18 cellular contexts compared by ENCODE assay signal in genomic region chr18:76783786-76784484, GRCh38. TPM values are rescaled to one million over a fixed set of nuclear protein-coding genes. Genes with fewer than 3 reads are reported as not detected.
DNase-seq lines count a peak whose midpoint lies in the region; ATAC-seq, FAIRE-seq and TF ChIP-seq lines count a peak whose summit lies in the region.
"Had no signal": no experiment of that assay in that cellular context is flagged by ENCODE, and none has a peak within 500 bp of the region (broad histone marks: within the 10 kb centered on the region; RNA-seq: fewer than 3 reads in every experiment).

No MANE protein-coding gene starts in this region.

- intact Hi-C loops in activated CD4-positive, alpha-beta T cell treated with anti-CD3 and anti-CD28 coated beads for 36 hours (cut with DNase I, micrococcal nuclease) = no loop called here

- no peaks in the 10 kb centered on the region for H3K36me3 Mint-ChIP-seq in activated CD4-positive, alpha-beta T cell treated with anti-CD3 and anti-CD28 coated beads for 36 hours (ENCODE audit: low read depth)
- H3K36me3 Mint-ChIP-seq: CD4-positive, CD25-positive, alpha-beta regulatory T cell; CD8-positive, alpha-beta memory T cell had no signal

- no peak overlapping the region for H4K91ac ChIP-seq in neuronal stem cell (ENCODE audit: low read depth, low read length, poor library complexity)

- POLR2A ChIA-PET in activated CD4-positive, alpha-beta T cell treated with anti-CD3 and anti-CD28 coated beads for 36 hours (lab: Charles Lee) = no interaction called here

- H3K36me3 ChIP-seq in RWPE2 (ENCODE audit: low read depth) (no peaks in the 10 kb centered on the region), neuronal stem cell (replicated peaks in 1 of 2; ENCODE audit: control insufficient read depth in 2 of 2, insufficient read depth in 2 of 2, low read length in 2 of 2) (no peaks in the 10 kb centered on the region)
- H3K36me3 ChIP-seq: BE2C had no signal

- H3K27ac Mint-ChIP-seq in activated CD4-positive, alpha-beta T cell treated with anti-CD3 and anti-CD28 coated beads for 36 hours = no peak overlapping the region
- H3K27ac Mint-ChIP-seq: CD4-positive, CD25-positive, alpha-beta regulatory T cell; CD8-positive, alpha-beta memory T cell; H9 had no signal

- no peak overlapping the region for H2BK15ac ChIP-seq in neuronal stem cell (ENCODE audit: low read length)

- H2BK12ac ChIP-seq in neuronal stem cell (ENCODE audit: low read length) = no peak overlapping the region

- peaks cover 11% of the 10 kb centered on the region for H3K27me3 Mint-ChIP-seq in activated CD4-positive, alpha-beta T cell treated with anti-CD3 and anti-CD28 coated beads for 36 hours

- FAIRE-seq in HTR-8/SVneo (lab: Jason Lieb, UNC) = peak; percentile 44
- FAIRE-seq: A204.1, GM12878 had no signal

- H3K4me2 ChIP-seq in neuronal stem cell (ENCODE audit: insufficient read depth, low read length, poor library complexity, severe bottlenecking) = no peak overlapping the region

- H3K9me3 ChIP-seq in RWPE2 (ENCODE audit: severe bottlenecking) (no peaks in the 10 kb centered on the region), neuronal stem cell (replicated peaks in 1 of 2; ENCODE audit: control insufficient read depth in 2 of 2, insufficient read depth in 1 of 2, low read depth in 1 of 2, low read length in 2 of 2) (peaks cover 0 to 2% of the 10 kb centered on the region in 2 donors)
- H3K9me3 ChIP-seq: BE2C had no signal

- H3K18ac ChIP-seq in neuronal stem cell (ENCODE audit: low read length) = no peak overlapping the region

- no peak overlapping the region for H2AFZ ChIP-seq in neuronal stem cell (ENCODE audit: low read length)

- no peak overlapping the region for H3K23ac ChIP-seq in neuronal stem cell (ENCODE audit: low read depth, low read length, poor library complexity)

- no peak for TF ChIP-seq CTCF in RWPE2 (IDR thresholded peaks at IDR 0.05; ENCODE audit: poor library complexity, severe bottlenecking)

- no peak overlapping the region for H2BK120ac ChIP-seq in neuronal stem cell (ENCODE audit: low read depth, low read length)

- no peaks in the 10 kb centered on the region for H3K4me1 ChIP-seq in RWPE2 (ENCODE audit: insufficient read depth, poor library complexity, severe bottlenecking)
- H3K4me1 ChIP-seq in neuronal stem cell (ENCODE audit: control insufficient read depth in 2 of 2, insufficient read depth in 1 of 2, low read depth in 1 of 2, low read length in 2 of 2) = no peaks in the 10 kb centered on the region
- H3K4me1 ChIP-seq: BE2C had no signal

- H3K27me3 ChIP-seq in RWPE2 (ENCODE audit: insufficient read depth, poor library complexity, severe bottlenecking) (peaks cover 5% of the 10 kb centered on the region), neuronal stem cell (ENCODE audit: control insufficient read depth in 3 of 3, insufficient read depth in 3 of 3, low read depth in 1 of 3, low read length in 3 of 3) (no peaks in the 10 kb centered on the region)
- H3K27me3 ChIP-seq: BE2C had no signal

- H3K4ac ChIP-seq in neuronal stem cell (ENCODE audit: low read length) = no peak overlapping the region

- 0 out of 3 replicates have a peak, but pooled peaks have one; percentile 25 for ATAC-seq in RWPE2 (ENCODE audit: low read depth)
- no peak for ATAC-seq in left lobe of liver
- no peak for ATAC-seq in activated CD4-positive, alpha-beta T cell treated with anti-CD3 and anti-CD28 coated beads for 36 hours
- ATAC-seq: GM12878 had no signal

- H3K4me1 Mint-ChIP-seq in activated CD4-positive, alpha-beta T cell treated with anti-CD3 and anti-CD28 coated beads for 36 hours = peaks cover 8% of the 10 kb centered on the region

- no peaks in the 10 kb centered on the region for H3K9me3 Mint-ChIP-seq in activated CD4-positive, alpha-beta T cell treated with anti-CD3 and anti-CD28 coated beads for 36 hours (ENCODE audit: low read depth)
- H3K9me3 Mint-ChIP-seq: CD4-positive, CD25-positive, alpha-beta regulatory T cell; CD8-positive, alpha-beta memory T cell had no signal

- no peaks in the 10 kb centered on the region for H3K79me1 ChIP-seq in neuronal stem cell (ENCODE audit: low read depth, low read length)

- no CpG with 5 or more reads among the region's 29 CpGs for WGBS in neuronal stem cell (ENCODE audit: extremely low coverage in 2 of 2, insufficient read length in 2 of 2, insufficient replicate concordance in 1 of 2), 2 donors

- H3K4me3 ChIP-seq in RWPE2 (ENCODE audit: severe bottlenecking) (no peak overlapping the region), neuronal stem cell (ENCODE audit: low read length in 2 of 2) (no peak overlapping the region)
- H3K4me3 ChIP-seq: GM12878 had no signal

- H3K4me3 Mint-ChIP-seq in activated CD4-positive, alpha-beta T cell treated with anti-CD3 and anti-CD28 coated beads for 36 hours = no peak overlapping the region
- H3K4me3 Mint-ChIP-seq: CD4-positive, CD25-positive, alpha-beta regulatory T cell; CD8-positive, alpha-beta memory T cell; H9 had no signal

- H2BK5ac ChIP-seq in neuronal stem cell (ENCODE audit: low read length) = no peak overlapping the region

- H4K8ac ChIP-seq in neuronal stem cell (ENCODE audit: low read depth, low read length) = no peak overlapping the region

- no peak overlapping the region for H3K9ac ChIP-seq in neuronal stem cell (ENCODE audit: low read depth, low read length, poor library complexity)

- H2AK5ac ChIP-seq in neuronal stem cell (ENCODE audit: low read depth, low read length) = peak overlapping the region; percentile 37

- CTCF ChIA-PET in activated CD4-positive, alpha-beta T cell treated with anti-CD3 and anti-CD28 coated beads for 36 hours (lab: Charles Lee) = no interaction called here

- DNase-seq in HTR-8/SVneo (ENCODE audit: insufficient read length, low spot score) (no peak), RWPE2 (ENCODE audit: low spot score) (no peak), neuronal stem cell (ENCODE audit: low spot score) (no peak), left lobe of liver (ENCODE audit: low spot score) (no peak), hypothalamus (lab: John Stamatoyannopoulos, UW) (no peak)
- no peak for DNase-seq in activated CD4-positive, alpha-beta T cell treated with anti-CD3 and anti-CD28 coated beads for 36 hours
- DNase-seq: ACHN; BE2C; C1 segment of cervical spinal cord; CD4-positive, CD25-positive, alpha-beta regulatory T cell; CD8-positive, alpha-beta memory T cell; COR-L47; DND-41; EL; GOT3; H9 had no signal

- H3K14ac ChIP-seq in neuronal stem cell (ENCODE audit: low read length) = no peak overlapping the region

- H3K27ac ChIP-seq in RWPE2 (ENCODE audit: poor library complexity, severe bottlenecking) (no peak overlapping the region), neuronal stem cell (replicated peaks; ENCODE audit: low read length) (no peak overlapping the region)

RNA-seq across cellular contexts. Expression of gene ZNF236, which starts 38.4 kb away (rescaled TPM):
- polyA plus RNA-seq in neuronal stem cell (2013, experiment 1 of 2) = 7.8 TPM
- polyA plus RNA-seq in neuronal stem cell (2013, experiment 2 of 2) = 7.6 TPM
- total RNA-seq in left lobe of liver = 6.2 TPM
- 10 to 100 TPM; 13.7 to 25.7 TPM for total RNA-seq in activated CD4-positive, alpha-beta T cell treated with anti-CD3 and anti-CD28 coated beads for 36 hours
